ENCODE assay signal across 8 cellular contexts in genomic region chr2:159030674-159031380, GRCh38.
DNase-seq lines count a peak whose midpoint lies in the region; ATAC-seq and TF ChIP-seq lines count a peak whose summit lies in the region.

No MANE protein-coding gene starts in this region.

- no peaks in the 10 kb centered on the region for H3K9me3 Mint-ChIP-seq in MCF 10A (ENCODE audit: unreplicated experiment)
- peaks cover 0 to 2% (median 0%) of the 10 kb centered on the region in 11 donors for H3K9me3 Mint-ChIP-seq in naive thymus-derived CD4-positive, alpha-beta T cell

- peak overlapping the region; percentile 69 for H3K27ac Mint-ChIP-seq in MCF 10A (ENCODE audit: low read depth, unreplicated experiment)
- no peak overlapping the region for H3K27ac Mint-ChIP-seq in naive thymus-derived CD4-positive, alpha-beta T cell

- DNase-seq in HS-27A (ENCODE audit: low read depth), result peak; percentile 84
- DNase-seq in MCF 10A (ENCODE audit: unreplicated experiment), result peak; percentile 31
- DNase-seq in iPS-NIHi7 (ENCODE audit: extremely low spot score), result peak; percentile 82
- DNase-seq in stomach, result peak; percentile 40
- DNase-seq in head of caudate nucleus, result no peak
- DNase-seq in NOMO-1 treated with DMSO at 0.1 percent for 48 hours (lab: John Stamatoyannopoulos, UW; ENCODE audit: unreplicated experiment), result no peak
- DNase-seq in NCI-H1694 (lab: John Stamatoyannopoulos, UW), result no peak
- no peak for DNase-seq in naive thymus-derived CD4-positive, alpha-beta T cell

- no peak for ATAC-seq in naive thymus-derived CD4-positive, alpha-beta T cell

- no peak overlapping the region for H3K4me3 ChIP-seq in stomach
- no peak overlapping the region for H3K4me3 ChIP-seq in naive thymus-derived CD4-positive, alpha-beta T cell (ENCODE audit: low read length)

- TF ChIP-seq POLR2A in stomach (IDR thresholded peaks at IDR 0.05), result no peak

- H3K36me3 ChIP-seq in stomach, result no peaks in the 10 kb centered on the region
- no peaks in the 10 kb centered on the region for H3K36me3 ChIP-seq in naive thymus-derived CD4-positive, alpha-beta T cell (ENCODE audit: control insufficient read depth in 2 of 3, insufficient read depth in 3 of 3, low read length in 3 of 3)

- H3K36me3 Mint-ChIP-seq in MCF 10A (ENCODE audit: insufficient read depth, unreplicated experiment), result peaks cover 27% of the 10 kb centered on the region
- H3K36me3 Mint-ChIP-seq in naive thymus-derived CD4-positive, alpha-beta T cell, result no peaks in the 10 kb centered on the region

- WGBS in stomach, 5 donors, result 22 to 36% (median 26%) methylated on average over 2 of the region's 2 CpGs

- TF ChIP-seq CTCF in MCF 10A (IDR thresholded peaks at IDR 0.05; ENCODE audit: unreplicated experiment) (no peak), stomach (IDR thresholded peaks at IDR 0.05) (no peak)

- intact Hi-C loops in MCF 10A (cut with micrococcal nuclease) (loop anchor here (5.0 kb wide), 1 partner anchor 59 kb away; no protein-coding TSS in a partner anchor), stomach (cut with DNase I; ENCODE audit: low total_unique reads) (no loop called here), head of caudate nucleus (cut with DNase I) (loop anchor here (10.0 kb wide), 1 partner anchor 84 kb away; no protein-coding TSS in a partner anchor)
- intact Hi-C loops in naive thymus-derived CD4-positive, alpha-beta T cell (cut with micrococcal nuclease), result loop anchor here in 1 of 2 donors (10.0 kb wide), 1 partner anchor 774 kb away; no protein-coding TSS in a partner anchor

- no peak for TF ChIP-seq EP300 in stomach (IDR thresholded peaks at IDR 0.05)

- no peaks in the 10 kb centered on the region for H3K27me3 Mint-ChIP-seq in MCF 10A (ENCODE audit: insufficient read depth, unreplicated experiment)
- H3K27me3 Mint-ChIP-seq in naive thymus-derived CD4-positive, alpha-beta T cell, result no peaks in the 10 kb centered on the region

- POLR2A ChIA-PET in MCF 10A (lab: Yijun Ruan, JAX), result interaction anchor here (1.0 to 2.4 kb wide), 6 partner anchors 10 to 88 kb away, joined by 3 to 7 read pairs (median 4); no protein-coding TSS in a partner anchor
- POLR2A ChIA-PET in naive thymus-derived CD4-positive, alpha-beta T cell (lab: Charles Lee), result no interaction called here

- H3K4me3 Mint-ChIP-seq in MCF 10A (ENCODE audit: unreplicated experiment), result no peak overlapping the region
- H3K4me3 Mint-ChIP-seq in naive thymus-derived CD4-positive, alpha-beta T cell, result no peak overlapping the region

- BruUV-seq in MCF 10A (replicated peaks; lab: Mats Ljungman, UMichigan), result no TSS peak

- peak overlapping the region; percentile 16 to 77 (median 60) for H3K27ac ChIP-seq in stomach
- no peak overlapping the region for H3K27ac ChIP-seq in naive thymus-derived CD4-positive, alpha-beta T cell (ENCODE audit: low read depth, low read length)

- H3K27me3 ChIP-seq in stomach, result no peaks in the 10 kb centered on the region
- no peaks in the 10 kb centered on the region for H3K27me3 ChIP-seq in naive thymus-derived CD4-positive, alpha-beta T cell (ENCODE audit: control insufficient read depth in 2 of 2, insufficient read depth in 2 of 2, low read length in 2 of 2)

- CTCF ChIA-PET in MCF 10A (lab: Yijun Ruan, JAX), result interaction anchor here (0.6 to 3.5 kb wide), 10 partner anchors 10 to 145 kb away, joined by 3 to 16 read pairs (median 3); no protein-coding TSS in a partner anchor
- CTCF ChIA-PET in naive thymus-derived CD4-positive, alpha-beta T cell (lab: Charles Lee), result interaction anchor here (0.9 to 2.9 kb wide), 3 partner anchors 59 to 90 kb away, joined by 3 to 11 read pairs (median 4); no protein-coding TSS in a partner anchor

- H3K4me1 ChIP-seq in stomach, result peaks cover 16 to 48% (median 29%) of the 10 kb centered on the region in 4 donors
- H3K4me1 ChIP-seq in naive thymus-derived CD4-positive, alpha-beta T cell (ENCODE audit: control insufficient read depth in 2 of 2, insufficient read depth in 2 of 2, low read length in 2 of 2), result no peaks in the 10 kb centered on the region

- peaks cover 32% of the 10 kb centered on the region for H3K4me1 Mint-ChIP-seq in MCF 10A (ENCODE audit: insufficient read depth, unreplicated experiment)
- H3K4me1 Mint-ChIP-seq in naive thymus-derived CD4-positive, alpha-beta T cell, result no peaks in the 10 kb centered on the region

- no peaks in the 10 kb centered on the region for H3K9me3 ChIP-seq in stomach
- no peaks in the 10 kb centered on the region for H3K9me3 ChIP-seq in naive thymus-derived CD4-positive, alpha-beta T cell (ENCODE audit: control insufficient read depth in 2 of 3, low read length in 3 of 3)

Comparison
In these comparisons a context has a peak if more than half of its experiments do, and no peak if none do; other contexts are left out.
1. DNase-seq: peak in HS-27A (single experiment), MCF 10A (single experiment), iPS-NIHi7 (single experiment) and stomach (single experiment); none in head of caudate nucleus (0 of 42), NOMO-1 treated with DMSO at 0.1 percent for 48 hours (single experiment), NCI-H1694 (single experiment) and naive thymus-derived CD4-positive, alpha-beta T cell (0 of 9).